Comparison of ENCODE assay signal across 25 cellular contexts in genomic region chr16:82108101-82108500, GRCh38.
"Had no signal": no experiment of that assay in that cellular context is flagged by ENCODE, and none has a peak within 500 bp of the region (broad histone marks: within the 10 kb centered on the region; RNA-seq: fewer than 3 reads in every experiment).

No MANE protein-coding gene starts in this region.

- H3K9me3 ChIP-seq: esophagus muscularis mucosa, heart right ventricle, left ventricle myocardium inferior, lower lobe of right lung, ovary, psoas muscle, right lobe of liver, stomach, thyroid gland, vagina had no signal

- H3K27me3 ChIP-seq: esophagus muscularis mucosa, ovary, right lobe of liver, stomach, thyroid gland, vagina had no signal

- H3K27ac ChIP-seq: coronary artery, esophagus muscularis mucosa, heart right ventricle, left ventricle myocardium inferior, lower lobe of right lung, ovary, psoas muscle, right lobe of liver, stomach, thyroid gland, vagina had no signal

- H3K27ac Mint-ChIP-seq: natural killer cell; stimulated activated naive B cell treated with anti-CD40 and anti-IgM and Interleukin-4, amounts not matched to agents 10 μg/mL and 1 μg/mL and 100 μg/mL, for 72 hours had no signal

- H3K9me3 Mint-ChIP-seq: natural killer cell; stimulated activated naive B cell treated with anti-CD40 and anti-IgM and Interleukin-4, amounts not matched to agents 10 μg/mL and 1 μg/mL and 100 μg/mL, for 72 hours had no signal

- ATAC-seq: heart right ventricle, left colon, lower lobe of right lung, natural killer cell, psoas muscle, right lobe of liver had no signal

- H3K4me1 Mint-ChIP-seq: natural killer cell had no signal

- H3K36me3 Mint-ChIP-seq: natural killer cell; stimulated activated naive B cell treated with anti-CD40 and anti-IgM and Interleukin-4, amounts not matched to agents 10 μg/mL and 1 μg/mL and 100 μg/mL, for 72 hours had no signal

- H3K4me1 ChIP-seq: esophagus muscularis mucosa, heart right ventricle, left ventricle myocardium inferior, lower lobe of right lung, psoas muscle, right lobe of liver, stomach, thyroid gland, vagina had no signal

- H3K36me3 ChIP-seq: esophagus muscularis mucosa, heart right ventricle, left ventricle myocardium inferior, lower lobe of right lung, ovary, right lobe of liver, stomach, thyroid gland, vagina had no signal

- H3K4me3 ChIP-seq: coronary artery, esophagus muscularis mucosa, heart right ventricle, left ventricle myocardium inferior, lower lobe of right lung, ovary, psoas muscle, right lobe of liver, stomach, thyroid gland, vagina had no signal

- H3K4me3 Mint-ChIP-seq: natural killer cell; stimulated activated naive B cell treated with anti-CD40 and anti-IgM and Interleukin-4, amounts not matched to agents 10 μg/mL and 1 μg/mL and 100 μg/mL, for 72 hours had no signal

- DNase-seq: dermis blood vessel endothelial cell; effector memory CD4-positive, alpha-beta T cell; foreskin melanocyte; glutamatergic neuron; heart right ventricle; hippocampal formation; left colon; left ventricle myocardium inferior; lower lobe of right lung; natural killer cell; occipital lobe; ovary; posterior cingulate gyrus; psoas muscle; right lobe of liver; small intestine; stimulated activated CD4-positive, alpha-beta T cell treated with anti-CD3 and anti-CD28 coated beads, Interleukin-15, amount 100 ng/mL, for 24 hours; stimulated activated CD4-positive, alpha-beta T cell treated with anti-CD3 and anti-CD28 coated beads, Interleukin-2, amount 100 ng/mL, for 48 hours; stimulated activated naive B cell treated with anti-CD40 and anti-IgM and Interleukin-4, amounts not matched to agents 10 μg/mL and 1 μg/mL and 100 μg/mL, for 72 hours; stomach; thyroid gland; trophoblast cell had no signal
